ENCODE assay signal across 25 cellular contexts in the genomic region with DNA sequence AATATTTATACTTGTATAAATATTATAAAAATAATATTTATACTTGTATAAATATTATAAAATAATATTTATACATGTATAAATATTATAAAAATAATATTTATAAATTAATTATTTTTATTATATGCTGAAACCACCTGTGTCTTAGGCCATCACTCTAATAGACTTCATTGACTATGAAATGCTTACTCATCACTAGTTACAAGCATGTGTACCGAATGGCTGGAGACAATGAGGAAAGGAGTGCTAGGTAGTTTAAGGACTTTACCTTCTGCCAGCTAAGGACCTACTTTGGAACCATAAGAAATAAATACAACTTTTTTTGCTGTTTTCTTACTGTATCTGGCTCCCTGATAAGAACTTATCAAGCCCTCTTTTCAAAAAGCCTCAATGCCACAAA.
"Had no signal": no experiment of that assay in that cellular context is flagged by ENCODE, and none has a peak within 500 bp of the region (broad histone marks: within the 10 kb centered on the region; RNA-seq: fewer than 3 reads in every experiment).

No MANE protein-coding gene starts in this region.

- H2AFZ ChIP-seq: neural progenitor cell had no signal

- H3K4me3 ChIP-seq: left ventricle myocardium inferior, lung, neural progenitor cell, right atrium auricular region, skin epidermis, stomach, testis, thyroid gland, transverse colon, upper lobe of left lung, vagina had no signal

- H3K4me1 ChIP-seq: left ventricle myocardium inferior, neural progenitor cell, right atrium auricular region, stomach, testis, thyroid gland, transverse colon, upper lobe of left lung, vagina had no signal

- H3K4me2 ChIP-seq: neural progenitor cell had no signal

- ATAC-seq: natural killer cell; sciatic nerve; stimulated activated naive B cell treated with anti-CD40 and anti-IgM and Interleukin-4, amounts not matched to agents 10 μg/mL and 1 μg/mL and 100 μg/mL, for 72 hours; stimulated activated naive CD8-positive, alpha-beta T cell treated with anti-CD3 and anti-CD28 coated beads, Interleukin-15, Interleukin-2, amounts not matched to agents 100 U/mL and 50 U/mL, for 24 hours had no signal

- DNase-seq: islet precursor cell; left ventricle myocardium inferior; mesendoderm; naive B cell; natural killer cell; nephron progenitor cell; occipital lobe; stimulated activated CD4-positive, alpha-beta T cell treated with anti-CD3 and anti-CD28 coated beads, Interleukin-12 subunit alpha, Interleukin-12 subunit beta, amount 100 ng/mL, for 4 hours; stimulated activated CD4-positive, alpha-beta T cell treated with anti-CD3 and anti-CD28 coated beads, Interleukin-15, amount 100 ng/mL, for 24 hours; stimulated activated CD4-positive, alpha-beta T cell treated with anti-CD3 and anti-CD28 coated beads, Interleukin-2, amount 100 ng/mL, for 24 hours; stimulated activated CD4-positive, alpha-beta T cell treated with anti-CD3 and anti-CD28 coated beads, Interleukin-4, amount 100 ng/mL, for 1 hour; stimulated activated naive B cell treated with anti-CD40 and anti-IgM and Interleukin-4, amounts not matched to agents 10 μg/mL and 1 μg/mL and 100 μg/mL, for 72 hours; stimulated activated naive CD8-positive, alpha-beta T cell treated with anti-CD3 and anti-CD28 coated beads, Interleukin-15, Interleukin-2, amounts not matched to agents 100 U/mL and 50 U/mL, for 24 hours; stomach; testis; thyroid gland; transverse colon; upper lobe of left lung had no signal

- H3K9me3 ChIP-seq: left ventricle myocardium inferior, neutrophil, right atrium auricular region, stomach, testis, thyroid gland, transverse colon, upper lobe of left lung, vagina had no signal

- H3K9ac ChIP-seq: neural progenitor cell had no signal

- H3K27me3 ChIP-seq: neural progenitor cell, right atrium auricular region, stomach, testis, thyroid gland, transverse colon, upper lobe of left lung, vagina had no signal

- H3K36me3 ChIP-seq: left ventricle myocardium inferior, neural progenitor cell, neutrophil, right atrium auricular region, stomach, thyroid gland, transverse colon, upper lobe of left lung, vagina had no signal

- H3K27ac ChIP-seq: left ventricle myocardium inferior, neural progenitor cell, neutrophil, right atrium auricular region, skin epidermis, stomach, testis, thyroid gland, transverse colon, upper lobe of left lung, vagina had no signal
